ENCODE assay signal across 1 cellular context in genomic region chr6:28161410-28162079, GRCh38.
TF ChIP-seq lines count a peak whose summit lies in the region.

No MANE protein-coding gene starts in this region.

TF ChIP-seq in IMR-90, 13 proteins besides CTCF, POLR2A, EP300 and RAD21 (continued from another document):
- peak; percentile 49; the same call in 1 of the 2 replicates for TF ChIP-seq ELK1 (IDR thresholded peaks at IDR 0.05; ENCODE audit: borderline replicate concordance, low read depth, low read length)
